In genomic region chr12:104498211-104498801, GRCh38 we compare ENCODE assay signal across 9 cellular contexts. TPM values are rescaled to one million over a fixed set of nuclear protein-coding genes. Genes with fewer than 3 reads are reported as not detected.
DNase-seq lines count a peak whose midpoint lies in the region; ATAC-seq, FAIRE-seq and TF ChIP-seq lines count a peak whose summit lies in the region.
"Had no signal": no experiment of that assay in that cellular context is flagged by ENCODE, and none has a peak within 500 bp of the region (broad histone marks: within the 10 kb centered on the region; RNA-seq: fewer than 3 reads in every experiment).

No MANE protein-coding gene starts in this region.

- H3K4me1 ChIP-seq in GM12878 (ENCODE audit: control insufficient read depth, insufficient read depth, low read length) = peaks cover 39% of the 10 kb centered on the region

- H3K4me3 ChIP-seq in GM12878 = no peak overlapping the region
- H3K4me3 ChIP-seq: dorsolateral prefrontal cortex had no signal

- in situ Hi-C loops in GM12878 (cut with MboI) = no loop called here

- H3K9ac ChIP-seq in GM12878 (ENCODE audit: control insufficient read depth, insufficient read depth, low read length) = no peak overlapping the region

- H4K20me1 ChIP-seq in GM12878 (ENCODE audit: control insufficient read depth, insufficient read depth) = no peaks in the 10 kb centered on the region

- CTCF ChIA-PET in GM12878 (lab: Yijun Ruan, JAX) = interaction anchor here (0.7 to 1.4 kb wide), 2 partner anchors 11 to 19 kb away, joined by 5 read pairs; no protein-coding TSS in a partner anchor

- H3K27me3 ChIP-seq in GM12878 (replicated peaks in 1 of 2; ENCODE audit: control insufficient read depth in 2 of 2, insufficient read depth in 2 of 2, low read length in 1 of 2) = no peaks in the 10 kb centered on the region
- H3K27me3 ChIP-seq: dorsolateral prefrontal cortex had no signal

- no peak overlapping the region for H2AFZ ChIP-seq in GM12878 (ENCODE audit: control insufficient read depth, low read depth, low read length)

- peak overlapping the region; percentile 99 for H3K27ac Mint-ChIP-seq in T-helper 17 cell

- FAIRE-seq in GM12878 (lab: Jason Lieb, UNC) = no peak

- TF ChIP-seq CTCF in GM12878 (IDR thresholded peaks at IDR 0.05 in 2 of 3, conservative IDR thresholded peaks at IDR 0.05 in 1 of 3; ENCODE audit: control insufficient read depth in 2 of 3, extremely low read depth in 1 of 3, insufficient read depth in 1 of 3, low read depth in 3 of 3, low read length in 3 of 3) = no peak

- TF ChIP-seq RAD21 in GM12878 (IDR thresholded peaks at IDR 0.05; ENCODE audit: insufficient read depth, low read depth, low read length) = no peak; the same call in 1 of the 2 replicates

- no peak for TF ChIP-seq POLR2A in GM12878 (IDR thresholded peaks at IDR 0.05; ENCODE audit: low read depth, low read length)

- 73% methylated on average over 8 of the region's 8 CpGs for WGBS in GM12878 (ENCODE audit: insufficient coverage, insufficient replicate concordance, low lambda C conversion rate, missing lambda C conversion rate)

- peaks cover 3% of the 10 kb centered on the region for H3K36me3 Mint-ChIP-seq in T-helper 17 cell (ENCODE audit: low read depth)

- H3K36me3 ChIP-seq in GM12878 (ENCODE audit: control insufficient read depth in 2 of 2, insufficient read depth in 2 of 2, low read length in 1 of 2) = no peaks in the 10 kb centered on the region; a peak in 1 of 4 replicates

- POLR2A ChIA-PET in GM12878 (lab: Charles Lee) = interaction anchor here (0.6 to 1.5 kb wide), 3 partner anchors 22 to 71 kb away, joined by 3 read pairs; no protein-coding TSS in a partner anchor

- peaks cover 73% of the 10 kb centered on the region for H3K4me1 Mint-ChIP-seq in T-helper 17 cell

- RAD21 ChIA-PET in GM12878 (lab: Charles Lee; ENCODE audit: unreplicated experiment) = interaction anchor here (0.7 to 1.5 kb wide), 8 partner anchors 11 to 138 kb away, joined by 3 to 8 read pairs (median 4); no protein-coding TSS in a partner anchor

- BruUV-seq in GM12878 (replicated peaks; lab: Mats Ljungman, UMichigan) = no TSS peak

- H3K4me3 Mint-ChIP-seq in T-helper 17 cell = peak overlapping the region; percentile 87
- H3K4me3 Mint-ChIP-seq: neural crest cell had no signal

- ATAC-seq in T-helper 17 cell (peak; percentile 71), GM12878 (peak; percentile 26), GM19463 (IDR thresholded peaks at IDR 0.05; ENCODE audit: unreplicated experiment) (no peak), GM21717 (IDR thresholded peaks at IDR 0.05; ENCODE audit: unreplicated experiment) (no peak)

- SMC1A ChIA-PET in GM12878 (lab: Charles Lee; ENCODE audit: uncharacterized antibody, unreplicated experiment) = interaction anchor here (0.7 to 1.6 kb wide), 9 partner anchors 11 to 117 kb away, joined by 3 to 6 read pairs (median 3); no protein-coding TSS in a partner anchor

- H3K27ac ChIP-seq in GM12878 (ENCODE audit: control insufficient read depth, insufficient read depth) = peak overlapping the region; percentile 35; the same call in 1 of the 2 replicates
- H3K27ac ChIP-seq: dorsolateral prefrontal cortex had no signal

- H3K9me3 ChIP-seq in T-helper 17 cell (ENCODE audit: control insufficient read depth, low read length, poor library complexity, severe bottlenecking) (no peaks in the 10 kb centered on the region), GM12878 (replicated peaks; ENCODE audit: control insufficient read depth, insufficient read depth, low read length) (no peaks in the 10 kb centered on the region)

- peaks cover 57% of the 10 kb centered on the region for H3K79me2 ChIP-seq in GM12878 (ENCODE audit: control insufficient read depth, insufficient read depth, low read length)

- no peaks in the 10 kb centered on the region for H3K27me3 Mint-ChIP-seq in T-helper 17 cell

- DNase-seq in HS-5 (ENCODE audit: low read depth) = peak; percentile 23
- peak in 2 of 3 donors; percentile 23 to 38 for DNase-seq in T-helper 17 cell
- DNase-seq in GM12878 (ENCODE audit: low read depth, low spot score) = no peak
- DNase-seq in stimulated activated naive CD4-positive, alpha-beta T cell (lab: John Stamatoyannopoulos, UW) = peak in 5 of 6 experiments; percentile 3 to 58 (median 51)
- no peak for DNase-seq in NCI-H1092 (lab: John Stamatoyannopoulos, UW)
- DNase-seq: dorsolateral prefrontal cortex had no signal

- intact Hi-C loops in GM12878 (cut with micrococcal nuclease; ENCODE audit: unreplicated experiment) = no loop called here

- TF ChIP-seq EP300 in GM12878 (IDR thresholded peaks at IDR 0.05; ENCODE audit: borderline replicate concordance in 1 of 2, control insufficient read depth in 1 of 2, low read depth in 2 of 2, low read length in 2 of 2) = peak; percentile 72 to 75

- H3K4me2 ChIP-seq in GM12878 (ENCODE audit: control insufficient read depth, insufficient read depth) = peak overlapping the region; percentile 46; the same call in 1 of the 2 replicates

TF ChIP-seq in GM12878, 131 proteins besides CTCF, POLR2A, EP300 and RAD21 (continues in another document):
- TF ChIP-seq PKNOX1 (IDR thresholded peaks at IDR 0.05) (peak; percentile 69), KAT2A (conservative IDR thresholded peaks at IDR 0.05; ENCODE audit: control insufficient read depth, low read depth, low read length) (no peak), ZNF207 (IDR thresholded peaks at IDR 0.05; ENCODE audit: borderline replicate concordance) (no peak), FOXK2 (IDR thresholded peaks at IDR 0.05) (no peak), CBX5 (IDR thresholded peaks at IDR 0.05; ENCODE audit: low read depth) (no peak), TBL1XR1 (IDR thresholded peaks at IDR 0.05; ENCODE audit: low read depth, low read length) (no peak), MXI1 (IDR thresholded peaks at IDR 0.05; ENCODE audit: low read depth, low read length) (no peak), IRF5 (IDR thresholded peaks at IDR 0.05; ENCODE audit: borderline replicate concordance) (no peak), NRF1 (conservative IDR thresholded peaks at IDR 0.05; ENCODE audit: low read depth, low read length) (no peak), ETV6 (conservative IDR thresholded peaks at IDR 0.05 in 1 of 2, IDR thresholded peaks at IDR 0.05 in 1 of 2; ENCODE audit: borderline replicate concordance in 1 of 2, low read depth in 1 of 2) (no peak; a peak in 1 of 4 replicates), ZNF217 (IDR thresholded peaks at IDR 0.05) (no peak), POLR2AphosphoS5 (IDR thresholded peaks at IDR 0.05; ENCODE audit: low read length) (no peak), CREM (IDR thresholded peaks at IDR 0.05; ENCODE audit: low read depth) (no peak), EGR1 (IDR thresholded peaks at IDR 0.05; ENCODE audit: borderline replicate concordance in 1 of 2, low read depth in 2 of 2, low read length in 2 of 2) (no peak), TAF1 (IDR thresholded peaks at IDR 0.05; ENCODE audit: borderline replicate concordance, low read depth, low read length) (no peak), MEF2B (IDR thresholded peaks at IDR 0.05; ENCODE audit: partially characterized antibody, poor library complexity, severe bottlenecking) (no peak), WRNIP1 (IDR thresholded peaks at IDR 0.05; ENCODE audit: borderline replicate concordance, low read depth, low read length) (no peak), HDAC2 (IDR thresholded peaks at IDR 0.05) (no peak)

RNA-seq across cellular contexts. Expression of gene CHST11, which starts 41.6 kb away (rescaled TPM):
- 10 to 100 TPM; 76.6 to 78.3 TPM for total RNA-seq in T-helper 17 cell
- 76.7 and 93.6 TPM in 2 replicates for total RNA-seq in GM12878 (2013; cell fraction: nucleolus; rRNA removed)
- total RNA-seq in GM12878 (2014; rRNA removed) = 19.9 and 23.8 TPM in 2 replicates
- total RNA-seq in GM12878 (2014; rRNA removed; fragmentation: Illumina TruSeq; extraction: Trizol) = 12.3 and 13.0 TPM in 2 replicates
- 34.8 and 38.1 TPM in 2 replicates for total RNA-seq in GM12878 (2021)
- polyA plus RNA-seq in GM12878 (2011; ENCODE audit: low read depth) = 6.0 TPM
- 20.0 and 25.7 TPM in 2 replicates for polyA plus RNA-seq in GM12878 (2011; rRNA removed)
- polyA plus RNA-seq in GM12878 (2011; cell fraction: cytosol; rRNA removed) = 46.8 and 64.2 TPM in 2 replicates
- polyA plus RNA-seq in GM12878 (2011; cell fraction: nucleus; rRNA removed) = 21.6 and 29.7 TPM in 2 replicates
- 11.8 and 12.6 TPM in 2 replicates for polyA plus RNA-seq in GM12878 (2012)
- 12.5 and 13.4 TPM in 2 replicates for polyA plus RNA-seq in GM12878 (2014; fragmentation: Illumina TruSeq; extraction: Trizol)
- polyA plus RNA-seq in GM12878 (2014; fragmentation: Nextera tagmentation; extraction: Ambion mirVana) = 1 to 10 TPM; 1.9 to 2.5 TPM
- polyA plus RNA-seq in GM12878 (2014; rRNA removed) = 11.3 and 23.1 TPM in 2 replicates
- 10 to 100 TPM; 20.9 to 24.6 TPM for polyA plus RNA-seq in GM12878 (2016; fragmentation: Nextera tagmentation; extraction: Ambion mirVana)
- polyA minus RNA-seq in GM12878 (2011; rRNA and poly(A)+ RNA removed) = 36.6 and 44.7 TPM in 2 replicates
- 11.2 and 11.3 TPM in 2 replicates for polyA minus RNA-seq in GM12878 (2011; cell fraction: cytosol; rRNA and poly(A)+ RNA removed)
- 25.5 and 48.1 TPM in 2 replicates for polyA minus RNA-seq in GM12878 (2011; cell fraction: nucleus; rRNA and poly(A)+ RNA removed)

Comparison
In these comparisons a context has a peak if more than half of its experiments do, and no peak if none do; other contexts are left out.
1. DNase-seq: peak in HS-5 (single experiment), T-helper 17 cell (2 of 3) and stimulated activated naive CD4-positive, alpha-beta T cell (5 of 6); none in GM12878 (single experiment) and NCI-H1092 (single experiment).
2. ATAC-seq: peak in T-helper 17 cell (single experiment) and GM12878 (single experiment); none in GM19463 (single experiment) and GM21717 (single experiment).